In the genomic region with DNA sequence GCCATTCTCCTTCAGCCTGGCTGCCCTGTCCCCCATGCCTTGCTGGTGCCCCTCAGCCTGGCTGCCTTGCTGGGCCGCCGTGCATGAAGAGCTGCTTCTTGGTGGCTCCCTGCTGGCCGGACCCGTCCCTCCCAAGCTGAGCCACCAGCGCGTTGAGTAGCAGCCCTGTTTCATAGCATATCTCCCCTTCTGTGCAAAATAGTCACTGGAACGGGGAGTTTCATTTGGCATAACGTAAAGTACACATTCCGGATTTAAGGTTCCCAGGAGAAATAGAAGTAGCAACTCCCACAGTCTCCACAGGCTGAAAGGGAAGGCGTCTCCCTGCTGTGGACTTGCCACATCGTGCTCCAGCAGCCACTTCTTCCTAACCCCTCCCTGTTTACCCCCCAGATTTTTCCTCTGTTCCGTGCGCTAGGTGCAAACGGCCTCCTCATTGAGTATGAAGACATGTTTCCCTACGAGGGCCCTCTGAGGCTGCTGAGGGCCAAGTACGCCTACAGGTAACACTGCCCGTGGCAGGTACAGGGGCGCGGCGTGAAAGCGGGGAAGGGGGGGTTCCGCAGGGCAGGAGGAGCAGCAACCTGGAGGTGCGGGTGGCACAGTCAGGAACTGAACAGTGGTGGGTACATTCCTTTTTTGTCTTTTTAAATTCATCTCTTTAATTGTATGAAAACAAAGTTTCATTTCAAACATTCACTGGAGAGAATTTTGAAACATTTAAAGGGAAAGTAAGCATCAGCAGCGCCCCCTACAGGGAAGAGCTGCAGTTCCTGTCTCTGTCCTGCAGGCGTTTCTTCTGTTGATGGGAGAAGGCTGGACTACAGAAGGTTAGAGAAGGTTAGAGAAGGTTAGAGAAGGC, we compare ENCODE assay signal across 8 cellular contexts. TPM values are rescaled to one million over a fixed set of nuclear protein-coding genes. Genes with fewer than 3 reads are reported as not detected.
DNase-seq lines count a peak whose midpoint lies in the region; TF ChIP-seq lines count a peak whose summit lies in the region.

No MANE protein-coding gene starts in this region.

- DNase-seq in NCI-H1417 (lab: John Stamatoyannopoulos, UW) (peak; percentile 4 to 10 (median 7)), NCI-H1417 treated with DMSO at 0.1 percent for 48 hours (lab: John Stamatoyannopoulos, UW) (no peak), NCI-H1694 (lab: John Stamatoyannopoulos, UW) (peak; percentile 78), fibroblast of mammary gland (ENCODE audit: low read depth) (peak; percentile 61), smooth muscle cell (lab: John Stamatoyannopoulos, UW; ENCODE audit: unreplicated experiment) (no peak), GM19240 (ENCODE audit: insufficient read length, low spot score) (no peak), NCI-H510A treated with DMSO at 0.1 percent for 48 hours (lab: John Stamatoyannopoulos, UW) (no peak)
- DNase-seq in activated CD8-positive, alpha-beta memory T cell treated with anti-CD3 and anti-CD28 coated beads, Interleukin-2, amount 50 U/mL, for 48 hours, result peak; percentile 81

- no peak overlapping the region for H3K4me2 ChIP-seq in smooth muscle cell

- H3K4me1 ChIP-seq in smooth muscle cell (ENCODE audit: low read depth), result no peaks in the 10 kb centered on the region

- WGBS in smooth muscle cell (ENCODE audit: low lambda C conversion rate), result 85% methylated on average over 25 of the region's 25 CpGs

- no peaks in the 10 kb centered on the region for H4K20me1 ChIP-seq in smooth muscle cell (ENCODE audit: low read depth)

- TF ChIP-seq CTCF in fibroblast of mammary gland (conservative IDR thresholded peaks at IDR 0.05; ENCODE audit: control insufficient read depth, insufficient read depth, low read depth, low read length) (peak; percentile 78), smooth muscle cell (IDR thresholded peaks at IDR 0.05; ENCODE audit: borderline replicate concordance, insufficient read depth, poor library complexity, severe bottlenecking) (peak; percentile 48)

- H3K36me3 ChIP-seq in smooth muscle cell (ENCODE audit: low read depth), result no peaks in the 10 kb centered on the region

- H3K27me3 ChIP-seq in smooth muscle cell (ENCODE audit: low read depth), result no peaks in the 10 kb centered on the region

- no peak overlapping the region for H3K9ac ChIP-seq in smooth muscle cell (ENCODE audit: low read depth)

- no peaks in the 10 kb centered on the region for H3K79me2 ChIP-seq in smooth muscle cell (ENCODE audit: low read depth)

- H3F3A ChIP-seq in smooth muscle cell (ENCODE audit: low read depth), result no peaks in the 10 kb centered on the region

- no peaks in the 10 kb centered on the region for H3K9me3 ChIP-seq in smooth muscle cell (replicated peaks; ENCODE audit: low read depth)

- H3K27ac ChIP-seq in smooth muscle cell (ENCODE audit: low read depth), result no peak overlapping the region

- H3K4me3 ChIP-seq in fibroblast of mammary gland (ENCODE audit: control insufficient read depth, low read depth, low read length) (no peak overlapping the region), smooth muscle cell (no peak overlapping the region)

- no peak overlapping the region for H2AFZ ChIP-seq in smooth muscle cell (ENCODE audit: low read depth)

RNA-seq across cellular contexts. Expression of gene OGFOD3, which starts 5.8 kb away (rescaled TPM):
- total RNA-seq in smooth muscle cell, result 10.5 and 18.4 TPM in 2 replicates
- polyA plus RNA-seq in smooth muscle cell, result 21.0 and 30.4 TPM in 2 replicates

RNA-seq across cellular contexts. Expression of gene HEXD, which starts 6.1 kb away (rescaled TPM):
- 1.5 and 9.2 TPM in 2 replicates for total RNA-seq in smooth muscle cell
- 9.2 and 13.8 TPM in 2 replicates for polyA plus RNA-seq in smooth muscle cell

RNA-seq across cellular contexts. Expression of gene CYBC1, which starts 26.3 kb away (rescaled TPM):
- total RNA-seq in smooth muscle cell, result 23.3 and 26.1 TPM in 2 replicates
- 65.8 and 66.0 TPM in 2 replicates for polyA plus RNA-seq in smooth muscle cell

RNA-seq across cellular contexts. Expression of gene NARF, which starts 34.3 kb away (rescaled TPM):
- total RNA-seq in smooth muscle cell, result 52.0 and 121 TPM in 2 replicates
- polyA plus RNA-seq in smooth muscle cell, result 163 and 178 TPM in 2 replicates

RNA-seq across cellular contexts. Expression of gene UTS2R, which starts 52.7 kb away (rescaled TPM):
- total RNA-seq in smooth muscle cell, result not detected in 2 replicates
- 0.30 TPM in 1 of 2 replicates, not detected in the other for polyA plus RNA-seq in smooth muscle cell

Comparison
In these comparisons a context has a peak if more than half of its experiments do, and no peak if none do; other contexts are left out.
1. DNase-seq: peak in NCI-H1417 (3 of 3), NCI-H1694 (single experiment), activated CD8-positive, alpha-beta memory T cell treated with anti-CD3 and anti-CD28 coated beads, Interleukin-2, amount 50 U/mL, for 48 hours (single experiment) and fibroblast of mammary gland (single experiment); none in NCI-H1417 treated with DMSO at 0.1 percent for 48 hours (single experiment), smooth muscle cell (single experiment), GM19240 (single experiment) and NCI-H510A treated with DMSO at 0.1 percent for 48 hours (single experiment).